ENCODE assay signal across 8 cellular contexts in genomic region chr18:48675330-48675761, GRCh38.
DNase-seq lines count a peak whose midpoint lies in the region; ATAC-seq lines count a peak whose summit lies in the region.

No MANE protein-coding gene starts in this region.

- ATAC-seq in GM18502 (IDR thresholded peaks at IDR 0.05; ENCODE audit: poor library complexity, unreplicated experiment) (peak; percentile 82), HG02970 (IDR thresholded peaks at IDR 0.05; ENCODE audit: low FRiP score, unreplicated experiment) (peak; percentile 50)
- peak; percentile 89 to 94 for ATAC-seq in activated CD4-positive, CD25-positive, alpha-beta regulatory T cell treated with anti-CD3 and anti-CD28 coated beads, Interleukin-2, amount 50 U/mL, for 24 hours

- in situ Hi-C loops in ACHN (cut with HindIII; ENCODE audit: low pct_ligation_motif_present, low pct_unique_long_range_greater_than_20kb, low sequenced_read_pairs) = no loop called here

- DNase-seq in ACHN (peak; percentile 77), NCI-H2171 treated with DMSO at 0.1 percent for 48 hours (lab: John Stamatoyannopoulos, UW) (peak; percentile 58), left kidney (ENCODE audit: low read depth, low spot score) (peak; percentile 93)
- DNase-seq in central memory CD4-positive, alpha-beta T cell = peak; percentile 69
- DNase-seq in stimulated activated CD4-positive, alpha-beta T cell treated with anti-CD3 and anti-CD28 coated beads, Interleukin-2, amount 100 ng/mL, for 4 hours (ENCODE audit: low read depth) = peak; percentile 65

Comparison
In these comparisons a context has a peak if more than half of its experiments do, and no peak if none do; other contexts are left out.
1. Peak in every context shown above with its lines: DNase-seq and ATAC-seq.